In the genomic region with DNA sequence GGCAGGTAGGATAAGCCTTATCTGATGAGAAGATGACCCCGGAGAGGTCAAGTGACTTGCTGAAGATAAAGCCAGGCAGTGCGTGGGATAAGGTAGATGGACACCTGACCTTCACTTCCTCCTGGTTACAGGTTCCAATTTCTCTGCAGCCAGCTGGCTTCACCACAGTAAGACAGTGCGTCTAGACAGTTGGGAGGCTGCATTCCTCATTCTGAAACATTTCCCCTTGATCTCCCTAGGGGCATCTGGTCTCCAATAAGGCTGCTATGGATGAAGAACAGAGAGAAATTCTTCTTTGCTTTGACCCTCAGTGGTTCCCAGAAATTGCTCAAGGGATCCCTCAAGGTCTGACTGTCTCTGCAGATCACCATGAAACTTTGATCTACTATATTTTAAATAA, we compare ENCODE assay signal across 15 cellular contexts.
"Had no signal": no experiment of that assay in that cellular context is flagged by ENCODE, and none has a peak within 500 bp of the region (broad histone marks: within the 10 kb centered on the region; RNA-seq: fewer than 3 reads in every experiment).

No MANE protein-coding gene starts in this region.

- H3K4me2 ChIP-seq: SK-N-SH had no signal

- DNase-seq: activated CD4-positive, alpha-beta T cell treated with anti-CD3 and anti-CD28 coated beads for 4 hours; activated CD8-positive, alpha-beta memory T cell treated with anti-CD3 and anti-CD28 coated beads, Interleukin-2, amount 50 U/mL, for 4 hours; activated CD8-positive, alpha-beta T cell treated with anti-CD3 and anti-CD28 coated beads for 36 hours; activated naive CD4-positive, alpha-beta T cell; activated T-cell treated with anti-CD3 and anti-CD28 coated beads, Interleukin-2, amount 50 U/mL, for 72 hours; aorta; KG1; NCI-H1048; NCI-H187 treated with DMSO at 0.1 percent for 48 hours; NCI-H446; NCI-H524; SK-N-SH; T-helper 1 cell; WERI-Rb-1 had no signal

- H3K9ac ChIP-seq: SK-N-SH had no signal

- H3K27ac ChIP-seq: breast epithelium, WERI-Rb-1 had no signal

- H3K9me3 ChIP-seq: breast epithelium, SK-N-SH had no signal

- H3K36me3 ChIP-seq: breast epithelium, WERI-Rb-1 had no signal

- H3K4me1 ChIP-seq: breast epithelium had no signal

- H3K4me3 ChIP-seq: breast epithelium had no signal
